Comparison of ENCODE assay signal across 8 cellular contexts in the genomic region with DNA sequence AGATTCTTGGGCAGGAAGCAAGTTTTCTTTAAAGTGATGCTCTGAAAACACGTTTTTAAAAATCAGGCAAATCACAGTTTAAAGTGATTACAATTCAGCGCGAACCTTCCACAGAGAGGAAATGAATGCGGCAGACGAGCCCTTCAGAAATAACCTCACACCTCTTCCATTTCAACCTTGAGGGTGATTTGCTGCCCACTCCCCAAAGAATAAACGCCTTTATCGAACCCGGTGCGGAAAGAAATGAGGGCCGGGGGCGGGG. TPM values are rescaled to one million over a fixed set of nuclear protein-coding genes. Genes with fewer than 3 reads are reported as not detected.
A peak's percentile ranks its signal among the peaks of the same experiment; 100 is the strongest.
DNase-seq lines count a peak whose midpoint lies in the region; ATAC-seq, FAIRE-seq and TF ChIP-seq lines count a peak whose summit lies in the region.

No MANE protein-coding gene starts in this region.

- intact Hi-C loops in endothelial cell of umbilical vein (cut with micrococcal nuclease) (loop anchor here (1.0 to 10.0 kb wide), 15 partner anchors 101 to 1554 kb away; no protein-coding TSS in a partner anchor), pancreas (cut with DNase I) (no loop called here)

- H3K27me3 ChIP-seq in GM06990 (replicated peaks; ENCODE audit: control insufficient read depth, insufficient read depth, low read length) (no peaks in the 10 kb centered on the region), OCI-LY1 (ENCODE audit: insufficient read depth, low read length) (no peaks in the 10 kb centered on the region), endothelial cell of umbilical vein (ENCODE audit: control insufficient read depth in 2 of 2, insufficient read depth in 2 of 2, low read length in 2 of 2) (no peaks in the 10 kb centered on the region), pancreas (peaks cover 0 to 36% (median 0%) of the 10 kb centered on the region in 4 donors)

- H3K9me2 ChIP-seq in OCI-LY1 (ENCODE audit: low read depth, low read length) = no peaks in the 10 kb centered on the region

- no peak for TF ChIP-seq CTCF in GM06990 (IDR thresholded peaks at IDR 0.05; ENCODE audit: insufficient read depth, low read length, poor library complexity, severe bottlenecking)
- no peak for TF ChIP-seq CTCF in OCI-LY1 (IDR thresholded peaks at IDR 0.05; ENCODE audit: low read length)
- TF ChIP-seq CTCF in endothelial cell of umbilical vein (IDR thresholded peaks at IDR 0.05; ENCODE audit: extremely low read depth in 1 of 2, insufficient read depth in 1 of 2, low read depth in 1 of 2, low read length in 2 of 2) = no peak
- TF ChIP-seq CTCF in pancreas (IDR thresholded peaks at IDR 0.05) = no peak

- ATAC-seq in pancreas (peak in 2 of 4 donors; percentile 1 to 2), HG03571 (IDR thresholded peaks at IDR 0.05; ENCODE audit: unreplicated experiment) (no peak), GM18520 (IDR thresholded peaks at IDR 0.05; ENCODE audit: unreplicated experiment) (no peak)

- H3K79me2 ChIP-seq in OCI-LY1 (ENCODE audit: insufficient read depth, low read length) (no peaks in the 10 kb centered on the region), endothelial cell of umbilical vein (ENCODE audit: control insufficient read depth, insufficient read depth, low read length) (peaks cover 24% of the 10 kb centered on the region)

- POLR2A ChIA-PET in endothelial cell of umbilical vein (lab: Charles Lee) = no interaction called here

- H3K4me1 ChIP-seq in OCI-LY1 (ENCODE audit: insufficient read depth, low read length, severe bottlenecking) = peaks cover 23% of the 10 kb centered on the region
- peaks cover 3% of the 10 kb centered on the region for H3K4me1 ChIP-seq in endothelial cell of umbilical vein (ENCODE audit: control insufficient read depth, extremely low read depth, insufficient read depth, low read length)
- peaks cover 0 to 9% (median 8%) of the 10 kb centered on the region in 3 donors for H3K4me1 ChIP-seq in pancreas

- FAIRE-seq in endothelial cell of umbilical vein (lab: Jason Lieb, UNC) (no peak), pancreas (lab: Jason Lieb, UNC) (no peak)

- H3F3A ChIP-seq in OCI-LY1 (ENCODE audit: insufficient read depth, low read length) = no peaks in the 10 kb centered on the region

- TF ChIP-seq POLR2A in endothelial cell of umbilical vein (IDR thresholded peaks at IDR 0.05; ENCODE audit: low read depth, low read length) = no peak

- H3K27ac ChIP-seq in OCI-LY1 (ENCODE audit: low read depth, low read length, poor library complexity, severe bottlenecking) (peak overlapping the region; percentile 37), endothelial cell of umbilical vein (ENCODE audit: insufficient read depth, low read depth, low read length) (peak overlapping the region; percentile 63), pancreas (peak overlapping the region in 2 of 4 donors; percentile 14 to 48)

- H2AFZ ChIP-seq in OCI-LY1 (ENCODE audit: low read length) (0 out of 2 replicates have a peak overlapping the region, but pooled peaks have one; percentile 18), endothelial cell of umbilical vein (ENCODE audit: low read depth, low read length) (peak overlapping the region; percentile 43)

- H3K9ac ChIP-seq in OCI-LY1 (ENCODE audit: low read length) = peak overlapping the region; percentile 51
- peak overlapping the region; percentile 70 for H3K9ac ChIP-seq in endothelial cell of umbilical vein (replicated peaks; ENCODE audit: extremely low read depth, insufficient read depth, low read length)

- H3K4me2 ChIP-seq in OCI-LY1 (ENCODE audit: low read length) (peak overlapping the region; percentile 83), endothelial cell of umbilical vein (ENCODE audit: insufficient read depth, low read length) (peak overlapping the region; percentile 68)

- no TSS peak for BruUV-seq in endothelial cell of umbilical vein (replicated peaks; lab: Mats Ljungman, UMichigan)

- H4K20me1 ChIP-seq in OCI-LY1 (ENCODE audit: insufficient read depth, low read length) (no peaks in the 10 kb centered on the region), endothelial cell of umbilical vein (replicated peaks; ENCODE audit: control insufficient read depth, extremely low read depth, insufficient read depth, low read length) (no peaks in the 10 kb centered on the region)

- dilution Hi-C loops in endothelial cell of umbilical vein (cut with MboI; ENCODE audit: extremely low pct_ligation_motif_present, low sequenced_read_pairs) = no loop called here

- 0 to 1% methylated on average over 11 of the region's 11 CpGs for WGBS in pancreas, 2 donors

- H3K36me3 ChIP-seq in GM06990 (ENCODE audit: control insufficient read depth, insufficient read depth, low read length) (no peaks in the 10 kb centered on the region), OCI-LY1 (ENCODE audit: insufficient read depth, low read length) (no peaks in the 10 kb centered on the region), endothelial cell of umbilical vein (ENCODE audit: control insufficient read depth in 2 of 2, extremely low read depth in 1 of 2, insufficient read depth in 2 of 2, low read length in 2 of 2) (no peaks in the 10 kb centered on the region), pancreas (no peaks in the 10 kb centered on the region)

- H3K4me3 ChIP-seq in GM06990 (replicated peaks; ENCODE audit: low read depth, low read length) = peak overlapping the region; percentile 73
- peak overlapping the region; percentile 68 for H3K4me3 ChIP-seq in OCI-LY1 (ENCODE audit: low read depth, low read length, poor library complexity, severe bottlenecking)
- H3K4me3 ChIP-seq in endothelial cell of umbilical vein (replicated peaks in 1 of 3; ENCODE audit: insufficient read depth in 1 of 3, low read depth in 1 of 3, low read length in 3 of 3) = peak overlapping the region; percentile 40 to 78 (median 45)
- peak overlapping the region; percentile 11 to 54 (median 28) for H3K4me3 ChIP-seq in pancreas

- H3K9me3 ChIP-seq in OCI-LY1 (ENCODE audit: low read length) (no peaks in the 10 kb centered on the region), endothelial cell of umbilical vein (replicated peaks; ENCODE audit: control insufficient read depth, insufficient read depth, low read length) (no peaks in the 10 kb centered on the region), pancreas (no peaks in the 10 kb centered on the region)

- CTCF ChIA-PET in endothelial cell of umbilical vein (lab: Charles Lee) = interaction anchor here (0.9 to 5.6 kb wide), 8 partner anchors 12 to 1404 kb away, joined by 3 to 25 read pairs (median 8); no protein-coding TSS in a partner anchor

- DNase-seq in GM06990 (ENCODE audit: extremely low read depth, insufficient read length) (no peak), endothelial cell of umbilical vein (ENCODE audit: low read depth, low spot score) (no peak), pancreas (no peak), DMS53 (lab: John Stamatoyannopoulos, UW) (no peak), glomerular visceral epithelial cell (ENCODE audit: extremely low spot score) (no peak)

- no peaks in the 10 kb centered on the region for H3K9me1 ChIP-seq in endothelial cell of umbilical vein (replicated peaks; ENCODE audit: control insufficient read depth, extremely low read depth, insufficient read depth, low read length)

TF ChIP-seq in endothelial cell of umbilical vein, 7 proteins besides CTCF, POLR2A, EP300 and RAD21:
- TF ChIP-seq GATA2 (IDR thresholded peaks at IDR 0.05; ENCODE audit: insufficient read depth, insufficient read length, low read depth, low read length) (no peak), MYC (IDR thresholded peaks at IDR 0.05; ENCODE audit: low read depth, low read length) (no peak), EZH2 (IDR thresholded peaks at IDR 0.05; ENCODE audit: borderline replicate concordance, low read depth, low read length, severe bottlenecking) (no peak), JUN (IDR thresholded peaks at IDR 0.05; ENCODE audit: borderline replicate concordance, insufficient read depth, insufficient read length, low read depth) (no peak), POLR2AphosphoS5 (IDR thresholded peaks at IDR 0.05; ENCODE audit: insufficient read depth, low read depth, low read length) (no peak), FOS (IDR thresholded peaks at IDR 0.05; ENCODE audit: borderline replicate concordance, insufficient read depth, low read length) (no peak), MAX (IDR thresholded peaks at IDR 0.05; ENCODE audit: insufficient read depth, insufficient read length) (no peak)
TF ChIP-seq in endothelial cell of umbilical vein: peak in this region for 0.

RNA-seq across cellular contexts. Expression of gene EFNA5, which starts 2.3 kb away (rescaled TPM):
- total RNA-seq in endothelial cell of umbilical vein (22.1 and 22.6 TPM in 2 replicates), pancreas (1 to 10 TPM in 5 of 6 donors, under 1 TPM in 1; 0.23 to 3.8 (median 2.2) TPM)
- polyA plus RNA-seq in endothelial cell of umbilical vein (9.9 and 13.6 TPM in 2 replicates), pancreas (1 to 10 TPM in 1 of 2 donors, under 1 TPM in 1; 0.72 to 2.2 TPM)
- polyA plus RNA-seq in endothelial cell of umbilical vein (2011; cell fraction: cytosol; rRNA removed) = 7.1 and 8.8 TPM in 2 replicates
- polyA plus RNA-seq in endothelial cell of umbilical vein (2011; cell fraction: nucleus; rRNA removed) = 14.3 and 17.1 TPM in 2 replicates
- 6.3 and 10.6 TPM in 2 replicates for polyA plus RNA-seq in endothelial cell of umbilical vein (2012)
- 30.5 and 31.4 TPM in 2 replicates for polyA minus RNA-seq in endothelial cell of umbilical vein
- 8.0 TPM for polyA minus RNA-seq in endothelial cell of umbilical vein (2011; cell fraction: cytosol; rRNA and poly(A)+ RNA removed)
- 44.3 and 44.4 TPM in 2 replicates for polyA minus RNA-seq in endothelial cell of umbilical vein (2011; cell fraction: nucleus; rRNA and poly(A)+ RNA removed)
